ENCODE assay signal across 9 cellular contexts in the genomic region with DNA sequence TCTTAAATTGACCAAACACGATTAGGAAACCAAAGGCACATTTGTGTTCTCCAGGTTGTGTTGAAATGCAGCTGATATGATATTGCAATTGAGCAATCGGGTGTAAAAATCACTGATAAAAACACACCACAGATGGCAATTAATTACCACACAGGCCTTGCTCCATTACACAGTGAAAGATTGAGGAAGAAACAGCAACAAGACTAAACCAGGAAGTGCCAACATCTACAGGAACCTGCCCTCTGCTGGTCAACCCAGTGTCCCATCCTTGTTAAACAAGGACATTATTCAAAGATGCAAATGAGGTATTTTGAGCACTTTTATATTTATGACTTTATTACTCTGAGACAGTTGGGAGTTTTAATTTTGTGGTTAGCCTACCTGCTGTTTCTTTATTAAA.
A peak's percentile ranks its signal among the peaks of the same experiment; 100 is the strongest.
DNase-seq lines count a peak whose midpoint lies in the region; ATAC-seq and TF ChIP-seq lines count a peak whose summit lies in the region.
"Had no signal": no experiment of that assay in that cellular context is flagged by ENCODE, and none has a peak within 500 bp of the region (broad histone marks: within the 10 kb centered on the region; RNA-seq: fewer than 3 reads in every experiment).

No MANE protein-coding gene starts in this region.

- POLR2A ChIA-PET in Panc1 (lab: Charles Lee) = no interaction called here

- no peaks in the 10 kb centered on the region for H3K4me1 Mint-ChIP-seq in immature natural killer cell

- in situ Hi-C loops in ACHN (cut with HindIII; ENCODE audit: low pct_ligation_motif_present, low pct_unique_long_range_greater_than_20kb, low sequenced_read_pairs) (no loop called here), Panc1 (cut with HindIII; ENCODE audit: low pct_unique_long_range_greater_than_20kb, low sequenced_read_pairs) (no loop called here)

- CTCF ChIA-PET in Panc1 (lab: Charles Lee) = no interaction called here

- ATAC-seq in GM21390 (IDR thresholded peaks at IDR 0.05; ENCODE audit: unreplicated experiment) (peak; percentile 60), Panc1 (no peak), HG03439 (IDR thresholded peaks at IDR 0.05; ENCODE audit: unreplicated experiment) (no peak)

- TF ChIP-seq CTCF in Panc1 (IDR thresholded peaks at IDR 0.05) = peak; percentile 27; the same call in 1 of the 2 replicates

- no peak overlapping the region for H3K27ac Mint-ChIP-seq in immature natural killer cell
- H3K27ac Mint-ChIP-seq: dendritic cell treated with granulocyte-macrophage colony-stimulating factor and Interleukin-4, amounts not matched to agents 40 ng/mL and 50 ng/mL, for 4 days had no signal

- H3K4me1 ChIP-seq in Panc1 (ENCODE audit: control insufficient read depth, insufficient read depth, low read length) = no peaks in the 10 kb centered on the region

- no peak overlapping the region for H3K27ac ChIP-seq in Panc1 (ENCODE audit: low read length)

- no peak overlapping the region for H3K4me3 ChIP-seq in Panc1 (ENCODE audit: low read depth in 2 of 2, low read length in 2 of 2)

- intact Hi-C loops in Panc1 (cut with micrococcal nuclease; ENCODE audit: unreplicated experiment) = no loop called here

- H3K9me3 ChIP-seq in Panc1 (ENCODE audit: control insufficient read depth, insufficient read depth, low read depth, low read length) = no peaks in the 10 kb centered on the region

- no peaks in the 10 kb centered on the region for H3K36me3 Mint-ChIP-seq in immature natural killer cell

- H3K36me3 ChIP-seq in Panc1 (ENCODE audit: control insufficient read depth, insufficient read depth, low read length) = no peaks in the 10 kb centered on the region

- no peak overlapping the region for H3K4me3 Mint-ChIP-seq in immature natural killer cell
- H3K4me3 Mint-ChIP-seq: dendritic cell treated with granulocyte-macrophage colony-stimulating factor and Interleukin-4, amounts not matched to agents 40 ng/mL and 50 ng/mL, for 4 days had no signal

- peaks cover 0 to 2% (median 0%) of the 10 kb centered on the region in 3 donors for H3K27me3 Mint-ChIP-seq in immature natural killer cell (ENCODE audit: low read depth in 3 of 3)
- H3K27me3 Mint-ChIP-seq: dendritic cell treated with granulocyte-macrophage colony-stimulating factor and Interleukin-4, amounts not matched to agents 40 ng/mL and 50 ng/mL, for 4 days had no signal

- H3K27me3 ChIP-seq in Panc1 (ENCODE audit: control insufficient read depth, insufficient read depth, low read length) = no peaks in the 10 kb centered on the region

- BruUV-seq in Panc1 (replicated peaks; lab: Mats Ljungman, UMichigan) = no TSS peak

- DNase-seq in ACHN = peak; percentile 47
- no peak for DNase-seq in Panc1 (ENCODE audit: low read depth, low spot score)
- DNase-seq in glomerular endothelial cell (ENCODE audit: extremely low read depth, low read depth, low spot score) = peak; percentile 12
- DNase-seq in COR-L47 (lab: John Stamatoyannopoulos, UW) = no peak
- no peak for DNase-seq in activated CD4-positive, CD25-positive, alpha-beta regulatory T cell (lab: John Stamatoyannopoulos, UW)
- no peak for DNase-seq in immature natural killer cell

- peaks cover 3 to 42% (median 17%) of the 10 kb centered on the region in 6 donors for H3K9me3 Mint-ChIP-seq in immature natural killer cell

Comparison
In these comparisons a context has a peak if more than half of its experiments do, and no peak if none do; other contexts are left out.
1. DNase-seq: peak in ACHN (single experiment) and glomerular endothelial cell (single experiment); none in Panc1 (single experiment), COR-L47 (single experiment), activated CD4-positive, CD25-positive, alpha-beta regulatory T cell (0 of 4) and immature natural killer cell (0 of 3).